21 cellular contexts compared by ENCODE assay signal in genomic region chr21:36576441-36576840, GRCh38.
"Had no signal": no experiment of that assay in that cellular context is flagged by ENCODE, and none has a peak within 500 bp of the region (broad histone marks: within the 10 kb centered on the region; RNA-seq: fewer than 3 reads in every experiment).

No MANE protein-coding gene starts in this region.

- H3K27ac Mint-ChIP-seq: memory B cell; mesothelial cell of epicardium; natural killer cell treated with Interleukin-12 subunit alpha and Interleukin-12 subunit beta and Interleukin-15 and Interleukin-18, amount 100 ng/mL, for 72 hours; neural progenitor cell; stimulated activated memory B cell treated with anti-CD40 and anti-IgM and Interleukin-4, amounts not matched to agents 10 μg/mL and 1 μg/mL and 100 μg/mL, for 72 hours had no signal

- H3K9me3 ChIP-seq: colonic mucosa, esophagus squamous epithelium, psoas muscle had no signal

- H3K4me3 ChIP-seq: colonic mucosa, esophagus squamous epithelium, heart left ventricle, neural progenitor cell, psoas muscle, sigmoid colon, skin epidermis, stomach had no signal

- H3K36me3 ChIP-seq: colonic mucosa, esophagus squamous epithelium, heart left ventricle, neural progenitor cell, sigmoid colon, stomach had no signal

- H3K4me3 Mint-ChIP-seq: memory B cell; mesothelial cell of epicardium; natural killer cell treated with Interleukin-12 subunit alpha and Interleukin-12 subunit beta and Interleukin-15 and Interleukin-18, amount 100 ng/mL, for 72 hours; neural progenitor cell; stimulated activated memory B cell treated with anti-CD40 and anti-IgM and Interleukin-4, amounts not matched to agents 10 μg/mL and 1 μg/mL and 100 μg/mL, for 72 hours had no signal

- H3K27ac ChIP-seq: colonic mucosa, esophagus squamous epithelium, heart left ventricle, neural progenitor cell, parathyroid adenoma, psoas muscle, sigmoid colon, skin epidermis, stomach had no signal

- H3K4me1 ChIP-seq: colonic mucosa, esophagus squamous epithelium, heart left ventricle, neural progenitor cell, parathyroid adenoma, psoas muscle, sigmoid colon, stomach had no signal

- H3K4me1 Mint-ChIP-seq: memory B cell, neural progenitor cell had no signal

- DNase-seq: colonic mucosa; dermis blood vessel endothelial cell; esophagus squamous epithelium; foreskin fibroblast; heart left ventricle; psoas muscle; retina; sigmoid colon; stimulated activated CD4-positive, alpha-beta T cell treated with anti-CD3 and anti-CD28 coated beads, Interleukin-12 subunit alpha, Interleukin-12 subunit beta, amount 100 ng/mL, for 4 hours; stimulated activated CD4-positive, alpha-beta T cell treated with anti-CD3 and anti-CD28 coated beads, Interleukin-2, amount 100 ng/mL, for 48 hours; stimulated activated CD8-positive, alpha-beta memory T cell treated with anti-CD3 and anti-CD28 coated beads, Interleukin-4, amount 100 ng/mL, for 48 hours; stomach; trophoblast cell had no signal

- H3K36me3 Mint-ChIP-seq: memory B cell; mesothelial cell of epicardium; natural killer cell treated with Interleukin-12 subunit alpha and Interleukin-12 subunit beta and Interleukin-15 and Interleukin-18, amount 100 ng/mL, for 72 hours; neural progenitor cell; stimulated activated memory B cell treated with anti-CD40 and anti-IgM and Interleukin-4, amounts not matched to agents 10 μg/mL and 1 μg/mL and 100 μg/mL, for 72 hours had no signal

- H3K27me3 ChIP-seq: colonic mucosa, neural progenitor cell, stomach had no signal

- H3K9me3 Mint-ChIP-seq: natural killer cell treated with Interleukin-12 subunit alpha and Interleukin-12 subunit beta and Interleukin-15 and Interleukin-18, amount 100 ng/mL, for 72 hours; neural progenitor cell; stimulated activated memory B cell treated with anti-CD40 and anti-IgM and Interleukin-4, amounts not matched to agents 10 μg/mL and 1 μg/mL and 100 μg/mL, for 72 hours had no signal

- ATAC-seq: heart left ventricle; left lobe of liver; natural killer cell treated with Interleukin-12 subunit alpha and Interleukin-12 subunit beta and Interleukin-15 and Interleukin-18, amount 100 ng/mL, for 72 hours; psoas muscle; stimulated activated memory B cell treated with anti-CD40 and anti-IgM and Interleukin-4, amounts not matched to agents 10 μg/mL and 1 μg/mL and 100 μg/mL, for 72 hours had no signal
